17 cellular contexts compared by ENCODE assay signal in genomic region chr20:40148886-40149285, GRCh38.
"Had no signal": no experiment of that assay in that cellular context is flagged by ENCODE, and none has a peak within 500 bp of the region (broad histone marks: within the 10 kb centered on the region; RNA-seq: fewer than 3 reads in every experiment).

No MANE protein-coding gene starts in this region.

- DNase-seq: KBM-7, NCI-H1092 treated with DMSO at 0.1 percent for 48 hours, NCI-H1436, NCI-H187, NCI-H2029, NCI-H2081 treated with DMSO at 0.1 percent for 48 hours, NCI-H2171, NCI-H226, NCI-H446, NCI-H510A, NCI-H524 treated with DMSO at 0.1 percent for 48 hours, NCI-H69, NCI-H774, OCI-M1, SHP77 had no signal

- ATAC-seq: SK-N-SH treated with all-trans-retinoic acid at 6 μM for 48 hours had no signal

- H3K27ac ChIP-seq: RWPE1 had no signal
